Comparison of ENCODE assay signal across 8 cellular contexts in the genomic region with DNA sequence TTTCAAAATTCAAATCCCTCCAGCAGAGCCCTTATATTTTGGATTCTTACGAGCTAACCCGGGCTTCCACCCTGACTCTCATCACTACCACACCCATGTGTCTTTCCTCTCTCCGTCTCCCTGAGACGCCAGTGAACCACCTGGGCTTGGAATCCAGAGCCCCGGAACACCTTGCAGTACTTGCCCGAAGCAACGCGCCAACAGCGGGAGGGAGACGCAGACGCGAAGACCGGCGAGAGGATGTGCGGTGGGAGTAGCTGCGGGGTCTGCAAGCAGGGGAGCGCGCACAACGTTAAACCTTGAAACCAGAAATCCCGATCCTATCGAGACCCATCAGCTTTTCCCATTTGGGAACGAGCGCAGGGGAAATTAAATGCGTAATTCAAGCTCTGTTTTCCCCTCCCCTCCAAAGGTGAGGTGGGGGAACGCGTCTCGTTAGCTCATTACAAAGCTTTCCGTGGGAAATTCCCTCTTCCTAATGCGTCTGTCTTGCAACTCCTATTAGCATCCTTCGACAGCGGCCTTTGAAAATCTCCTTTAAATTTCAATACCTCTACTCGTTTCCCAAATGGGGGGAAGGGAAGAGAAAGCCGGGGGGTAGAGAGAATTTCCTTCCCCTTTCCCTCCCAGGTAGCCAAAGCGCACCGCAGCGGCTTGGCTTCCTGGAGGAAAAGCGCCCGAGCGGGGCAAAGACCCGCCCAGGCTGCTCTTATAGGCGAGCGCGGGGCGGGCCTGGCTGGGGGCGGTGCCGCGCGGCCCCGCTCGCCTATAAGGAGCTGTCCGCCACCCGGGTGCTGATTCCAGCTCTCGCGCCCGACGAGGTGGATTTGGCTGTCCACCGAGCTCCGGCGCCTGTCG. TPM values are rescaled to one million over a fixed set of nuclear protein-coding genes. Genes with fewer than 3 reads are reported as not detected.
DNase-seq lines count a peak whose midpoint lies in the region; ATAC-seq, FAIRE-seq and TF ChIP-seq lines count a peak whose summit lies in the region.

A gene (plus strand): TSS at position 797 of the 858 bp plus-strand sequence. CDS start 364 bp downstream, outside the sequence.

- H3K79me2 ChIP-seq in HepG2 (ENCODE audit: insufficient read depth, low read length), result no peaks in the 10 kb centered on the region

- in situ Hi-C loops in HepG2 (cut with HindIII; ENCODE audit: extremely low pct_ligation_motif_present, low pct_unique_long_range_greater_than_20kb), result loop anchor here (5.0 kb wide), 1 partner anchor 788 kb away; no protein-coding TSS in a partner anchor

- no peak for TF ChIP-seq POLR2A in HepG2 (IDR thresholded peaks at IDR 0.05; ENCODE audit: insufficient read depth in 1 of 2, low read depth in 2 of 2, low read length in 2 of 2)

- no peaks in the 10 kb centered on the region for H3K36me3 ChIP-seq in HepG2 (replicated peaks in 1 of 2; ENCODE audit: control insufficient read depth in 1 of 2, insufficient read depth in 2 of 2, low read length in 2 of 2)

- H2AFZ ChIP-seq in HepG2 (ENCODE audit: low read length), result no peak within 1 kb of the TSS

- no peaks in the 10 kb centered on the region for H3K9me3 ChIP-seq in HepG2 (ENCODE audit: low read length)

- no peak within 1 kb of the TSS for H3K4me2 ChIP-seq in HepG2 (ENCODE audit: low read depth, low read length)

- H3K9ac ChIP-seq in HepG2 (ENCODE audit: insufficient read depth, low read depth, low read length), result no peak within 1 kb of the TSS

- no peak within 1 kb of the TSS for H3K4me3 ChIP-seq in HepG2 (replicated peaks in 1 of 3; ENCODE audit: insufficient read depth in 1 of 3, low read depth in 2 of 3, low read length in 3 of 3)

- TF ChIP-seq EP300 in HepG2 (IDR thresholded peaks at IDR 0.05; ENCODE audit: low read depth in 2 of 2, low read length in 2 of 2) (no peak), HepG2 (CRISPR knock-in tag; IDR thresholded peaks at IDR 0.05; ENCODE audit: borderline replicate concordance) (no peak)

- no peak for TF ChIP-seq RAD21 in HepG2 (CRISPR knock-in tag; IDR thresholded peaks at IDR 0.05)

- no peaks in the 10 kb centered on the region for H3K27me3 ChIP-seq in HepG2 (ENCODE audit: control insufficient read depth in 1 of 2, insufficient read depth in 2 of 2, low read length in 2 of 2)

- H4K20me1 ChIP-seq in HepG2 (ENCODE audit: insufficient read depth, low read length), result no peaks in the 10 kb centered on the region; the same call in 1 of the 2 replicates

- ATAC-seq in HepG2 (peak; percentile 93), GM21619 (IDR thresholded peaks at IDR 0.05; ENCODE audit: unreplicated experiment) (no peak), HG02852 (IDR thresholded peaks at IDR 0.05; ENCODE audit: unreplicated experiment) (no peak)

- no peak for FAIRE-seq in HepG2 (lab: Jason Lieb, UNC)

- CTCF ChIA-PET in HepG2 (lab: Yijun Ruan, JAX; ENCODE audit: low intra/inter-chr PET ratio, low total read pairs), result no interaction called here

- H3K4me1 ChIP-seq in HepG2 (ENCODE audit: insufficient read depth, low read length), result no peaks in the 10 kb centered on the region

- POLR2A ChIA-PET in HepG2 (lab: Yijun Ruan, JAX), result no interaction called here

- intact Hi-C loops in HepG2 (cut with micrococcal nuclease; ENCODE audit: unreplicated experiment), result loop anchor here (10.0 kb wide), 1 partner anchor 540 kb away; no protein-coding TSS in a partner anchor

- BruUV-seq in HepG2 (replicated peaks; lab: Mats Ljungman, UMichigan), result no TSS peak

- TF ChIP-seq CTCF in HepG2 (CRISPR knock-in tag; IDR thresholded peaks at IDR 0.05), result no peak

- 38% methylated on average over 59 of the region's 60 CpGs for WGBS in HepG2 (ENCODE audit: low lambda C conversion rate)

- peak; percentile 8 to 32 for DNase-seq in NCI-H187 (lab: John Stamatoyannopoulos, UW)
- no peak for DNase-seq in NCI-H187 treated with DMSO at 0.1 percent for 48 hours (lab: John Stamatoyannopoulos, UW)
- DNase-seq in NCI-H2171 treated with DMSO at 0.1 percent for 48 hours (lab: John Stamatoyannopoulos, UW), result peak; percentile 76
- DNase-seq in cerebellum (ENCODE audit: low spot score), result peak; percentile 19
- DNase-seq in HepG2 (ENCODE audit: low spot score), result no peak
- peak; percentile 57 for DNase-seq in ureter (ENCODE audit: low spot score)

- no peak within 1 kb of the TSS for H3K27ac ChIP-seq in HepG2 (ENCODE audit: extremely low read length, insufficient read depth, low read length)

TF ChIP-seq in HepG2, 621 proteins besides CTCF, POLR2A, EP300 and RAD21 (continues in another document):
- TF ChIP-seq ZNF264 (CRISPR knock-in tag; IDR thresholded peaks at IDR 0.05), result no peak
- no peak for TF ChIP-seq HNF4G (IDR thresholded peaks at IDR 0.05; ENCODE audit: borderline replicate concordance, low read depth, low read length)
- TF ChIP-seq HNF4G (CRISPR knock-in tag; IDR thresholded peaks at IDR 0.05; ENCODE audit: borderline replicate concordance, low read depth), result no peak
- TF ChIP-seq, protein P1, sequence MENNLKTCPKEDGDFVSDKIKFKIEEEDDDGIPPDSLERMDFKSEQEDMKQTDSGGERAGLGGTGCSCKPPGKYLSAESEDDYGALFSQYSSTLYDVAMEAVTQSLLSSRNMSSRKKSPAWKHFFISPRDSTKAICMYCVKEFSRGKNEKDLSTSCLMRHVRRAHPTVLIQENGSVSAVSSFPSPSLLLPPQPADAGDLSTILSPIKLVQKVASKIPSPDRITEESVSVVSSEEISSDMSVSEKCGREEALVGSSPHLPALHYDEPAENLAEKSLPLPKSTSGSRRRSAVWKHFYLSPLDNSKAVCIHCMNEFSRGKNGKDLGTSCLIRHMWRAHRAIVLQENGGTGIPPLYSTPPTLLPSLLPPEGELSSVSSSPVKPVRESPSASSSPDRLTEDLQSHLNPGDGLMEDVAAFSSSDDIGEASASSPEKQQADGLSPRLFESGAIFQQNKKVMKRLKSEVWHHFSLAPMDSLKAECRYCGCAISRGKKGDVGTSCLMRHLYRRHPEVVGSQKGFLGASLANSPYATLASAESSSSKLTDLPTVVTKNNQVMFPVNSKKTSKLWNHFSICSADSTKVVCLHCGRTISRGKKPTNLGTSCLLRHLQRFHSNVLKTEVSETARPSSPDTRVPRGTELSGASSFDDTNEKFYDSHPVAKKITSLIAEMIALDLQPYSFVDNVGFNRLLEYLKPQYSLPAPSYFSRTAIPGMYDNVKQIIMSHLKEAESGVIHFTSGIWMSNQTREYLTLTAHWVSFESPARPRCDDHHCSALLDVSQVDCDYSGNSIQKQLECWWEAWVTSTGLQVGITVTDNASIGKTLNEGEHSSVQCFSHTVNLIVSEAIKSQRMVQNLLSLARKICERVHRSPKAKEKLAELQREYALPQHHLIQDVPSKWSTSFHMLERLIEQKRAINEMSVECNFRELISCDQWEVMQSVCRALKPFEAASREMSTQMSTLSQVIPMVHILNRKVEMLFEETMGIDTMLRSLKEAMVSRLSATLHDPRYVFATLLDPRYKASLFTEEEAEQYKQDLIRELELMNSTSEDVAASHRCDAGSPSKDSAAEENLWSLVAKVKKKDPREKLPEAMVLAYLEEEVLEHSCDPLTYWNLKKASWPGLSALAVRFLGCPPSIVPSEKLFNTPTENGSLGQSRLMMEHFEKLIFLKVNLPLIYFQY (CRISPR knock-in tag; IDR thresholded peaks at IDR 0.05; ENCODE audit: borderline replicate concordance), result 0 out of 2 replicates have a peak, but pooled peaks have one; percentile 23
- TF ChIP-seq HHEX (CRISPR knock-in tag; IDR thresholded peaks at IDR 0.05), result no peak
- TF ChIP-seq RBM39 (IDR thresholded peaks at IDR 0.05; ENCODE audit: low read depth, low read length, poor library complexity, severe bottlenecking), result peak; percentile 42
- no peak for TF ChIP-seq SKI (IDR thresholded peaks at IDR 0.05; ENCODE audit: partially characterized antibody)
- peak; percentile 84; the same call in 1 of the 2 replicates for TF ChIP-seq WIZ (CRISPR knock-in tag; IDR thresholded peaks at IDR 0.05)
- TF ChIP-seq MYC (CRISPR knock-in tag; IDR thresholded peaks at IDR 0.05; ENCODE audit: borderline replicate concordance), result 0 out of 2 replicates have a peak, but pooled peaks have one; percentile 26
- TF ChIP-seq SALL1 (CRISPR knock-in tag; IDR thresholded peaks at IDR 0.05), result peak; percentile 51; the same call in 1 of the 2 replicates
- TF ChIP-seq ZKSCAN8 (CRISPR knock-in tag; IDR thresholded peaks at IDR 0.05; ENCODE audit: borderline replicate concordance), result no peak
- TF ChIP-seq GABPB1 (CRISPR knock-in tag; IDR thresholded peaks at IDR 0.05), result peak; percentile 49; the same call in 1 of the 2 replicates
- no peak for TF ChIP-seq ZNF432 (CRISPR knock-in tag; IDR thresholded peaks at IDR 0.05; ENCODE audit: borderline replicate concordance)
- no peak for TF ChIP-seq ZNF781 (CRISPR knock-in tag; IDR thresholded peaks at IDR 0.05; ENCODE audit: borderline replicate concordance, not compliant biosample characterization)
- peak; percentile 54; the same call in 1 of the 2 replicates for TF ChIP-seq ZNF768 (CRISPR knock-in tag; IDR thresholded peaks at IDR 0.05)
- TF ChIP-seq MAFK (conservative IDR thresholded peaks at IDR 0.05 in 1 of 2, IDR thresholded peaks at IDR 0.05 in 1 of 2; ENCODE audit: low read length in 2 of 2), result no peak

RNA-seq across cellular contexts. Expression of the gene that starts here (rescaled TPM):
- 49.7 TPM for total RNA-seq in cerebellum
- total RNA-seq in HepG2 (2016; rRNA removed; fragmentation: Illumina TruSeq; extraction: Trizol), result not detected in 2 replicates
- not detected in 2 replicates for total RNA-seq in HepG2 (2016; cell fraction: cytosol; rRNA removed; fragmentation: Illumina TruSeq; extraction: Trizol; ENCODE audit: low read depth)
- not detected in 2 replicates for total RNA-seq in HepG2 (2016; cell fraction: insoluble cytoplasmic fraction; rRNA removed; fragmentation: Illumina TruSeq; extraction: Trizol)
- not detected in 2 replicates for total RNA-seq in HepG2 (2016; cell fraction: membrane; rRNA removed; fragmentation: Illumina TruSeq; extraction: Trizol)
- total RNA-seq in HepG2 (2016; cell fraction: nucleus; rRNA removed; fragmentation: Illumina TruSeq; extraction: Trizol), result not detected in 2 replicates
- polyA plus RNA-seq in HepG2 (2011; rRNA removed), result not detected in 2 replicates
- not detected in 2 replicates for polyA plus RNA-seq in HepG2 (2011; cell fraction: cytosol; rRNA removed)
- polyA plus RNA-seq in HepG2 (2011; cell fraction: nucleus; rRNA removed), result not detected in 2 replicates
- polyA plus RNA-seq in HepG2 (2012), result not detected in 2 replicates
- not detected in 2 replicates for polyA plus RNA-seq in HepG2 (2016; cell fraction: cytosol; fragmentation: Illumina TruSeq; extraction: Trizol; ENCODE audit: low read depth)
- not detected in 2 replicates for polyA plus RNA-seq in HepG2 (2016; cell fraction: insoluble cytoplasmic fraction; fragmentation: Illumina TruSeq; extraction: Trizol; ENCODE audit: low read depth)
- polyA plus RNA-seq in HepG2 (2016; cell fraction: membrane; fragmentation: Illumina TruSeq; extraction: Trizol; ENCODE audit: low read depth), result not detected in 2 replicates
- polyA plus RNA-seq in HepG2 (2016; cell fraction: nucleus; fragmentation: Illumina TruSeq; extraction: Trizol; ENCODE audit: insufficient read depth, low read depth), result not detected in 2 replicates
- not detected in 2 replicates for polyA minus RNA-seq in HepG2 (2011; rRNA and poly(A)+ RNA removed; ENCODE audit: low replicate concordance)
- polyA minus RNA-seq in HepG2 (2011; cell fraction: cytosol; rRNA and poly(A)+ RNA removed), result not detected in 2 replicates
- polyA minus RNA-seq in HepG2 (2011; cell fraction: nucleus; rRNA and poly(A)+ RNA removed), result not detected in 2 replicates
- total RNA-seq in ureter, result 1.5 TPM

Comparison
In these comparisons a context has a peak if more than half of its experiments do, and no peak if none do; other contexts are left out.
1. RNA of the gene that starts here (total RNA-seq): 49.7 TPM in cerebellum (single experiment); 1.5 TPM in ureter (single experiment) and not detected in HepG2; every median in the first group is over 10 times any median in the second.
2. DNase-seq: peak in NCI-H187 (2 of 2), NCI-H2171 treated with DMSO at 0.1 percent for 48 hours (single experiment), cerebellum (single experiment) and ureter (single experiment); none in NCI-H187 treated with DMSO at 0.1 percent for 48 hours (single experiment) and HepG2 (single experiment).
3. Peak in ATAC-seq in HepG2; RNA of the gene not detected or under 1 TPM.